ENCODE assay signal across 8 cellular contexts in the genomic region with DNA sequence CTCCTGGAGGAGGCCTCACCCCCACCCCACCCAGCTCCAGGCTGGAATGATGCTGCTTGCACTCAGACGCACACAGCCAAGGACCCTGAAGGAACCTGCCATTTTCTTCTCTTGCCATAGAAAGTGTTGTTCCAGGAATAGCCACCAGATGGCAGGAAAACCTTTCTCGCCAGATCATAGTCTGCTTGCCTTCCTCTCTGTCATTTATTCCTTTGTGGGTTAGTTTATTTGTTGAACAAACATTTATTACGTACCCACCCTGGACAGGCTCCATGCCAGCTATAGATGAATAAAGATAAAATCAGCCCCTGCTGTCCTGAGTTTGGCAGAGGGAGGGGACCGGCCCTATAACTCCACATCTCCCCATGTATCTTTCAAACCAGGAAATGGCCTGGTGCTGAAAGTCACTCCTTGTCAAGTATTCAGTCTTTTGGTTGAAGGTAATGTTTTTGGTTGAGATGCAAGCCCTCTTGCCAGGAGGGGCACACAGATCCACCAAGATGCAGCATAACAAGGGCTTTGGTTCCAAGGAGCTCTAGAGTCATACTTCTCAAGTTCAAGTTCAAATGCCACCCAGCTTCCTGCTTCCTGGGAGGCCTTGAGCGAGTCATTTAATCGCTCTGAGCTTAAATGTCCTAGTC. TPM values are rescaled to one million over a fixed set of nuclear protein-coding genes. Genes with fewer than 3 reads are reported as not detected.
DNase-seq lines count a peak whose midpoint lies in the region; ATAC-seq and TF ChIP-seq lines count a peak whose summit lies in the region.

No MANE protein-coding gene starts in this region.

- no peak overlapping the region for H3K4me3 ChIP-seq in AG09309 (ENCODE audit: control insufficient read depth, low read depth, low read length)
- no peak overlapping the region for H3K4me3 ChIP-seq in WI38 (ENCODE audit: low read depth, low read length)

- TF ChIP-seq CTCF in AG09309 (IDR thresholded peaks at IDR 0.05; ENCODE audit: control insufficient read depth, insufficient read depth, low read depth, low read length, missing control alignments) = peak; percentile 84
- TF ChIP-seq CTCF in WI38 (IDR thresholded peaks at IDR 0.05; ENCODE audit: low read depth, low read length) = peak; percentile 83

- ATAC-seq in GM21528 (IDR thresholded peaks at IDR 0.05; ENCODE audit: low FRiP score, unreplicated experiment) = peak; percentile 53
- peak; percentile 76 for ATAC-seq in left lobe of liver
- no peak for ATAC-seq in GM21360 (IDR thresholded peaks at IDR 0.05; ENCODE audit: unreplicated experiment)

- no peak overlapping the region for H3K27ac ChIP-seq in caudate nucleus (ENCODE audit: low read depth, low read length)

- no peak for DNase-seq in AG09309 (ENCODE audit: low read depth)
- peak; percentile 85 for DNase-seq in NCI-H2227 (lab: John Stamatoyannopoulos, UW; ENCODE audit: unreplicated experiment)
- peak in 34 of 61 donors; percentile 8 to 69 (median 25) for DNase-seq in caudate nucleus (lab: John Stamatoyannopoulos, UW)
- no peak for DNase-seq in left lobe of liver (ENCODE audit: low spot score)
- peak; percentile 44 to 63 (median 53) for DNase-seq in stimulated activated CD4-positive, alpha-beta T cell treated with anti-CD3 and anti-CD28 coated beads, TNF-alpha, amount 100 ng/mL, for 24 hours (ENCODE audit: low read depth in 3 of 3)

RNA-seq across cellular contexts. Expression of gene KCNC4, which starts 7.0 kb away (rescaled TPM):
- total RNA-seq in left lobe of liver = 1.8 TPM

RNA-seq across cellular contexts. Expression of gene SLC6A17, which starts 52.8 kb away (rescaled TPM):
- not detected for total RNA-seq in left lobe of liver

Comparison
In these comparisons a context has a peak if more than half of its experiments do, and no peak if none do; other contexts are left out.
1. DNase-seq: peak in NCI-H2227 (single experiment), caudate nucleus (34 of 61) and stimulated activated CD4-positive, alpha-beta T cell treated with anti-CD3 and anti-CD28 coated beads, TNF-alpha, amount 100 ng/mL, for 24 hours (3 of 3); none in AG09309 (single experiment) and left lobe of liver (single experiment).